Comparison of ENCODE assay signal across 1 cellular context in the genomic region with DNA sequence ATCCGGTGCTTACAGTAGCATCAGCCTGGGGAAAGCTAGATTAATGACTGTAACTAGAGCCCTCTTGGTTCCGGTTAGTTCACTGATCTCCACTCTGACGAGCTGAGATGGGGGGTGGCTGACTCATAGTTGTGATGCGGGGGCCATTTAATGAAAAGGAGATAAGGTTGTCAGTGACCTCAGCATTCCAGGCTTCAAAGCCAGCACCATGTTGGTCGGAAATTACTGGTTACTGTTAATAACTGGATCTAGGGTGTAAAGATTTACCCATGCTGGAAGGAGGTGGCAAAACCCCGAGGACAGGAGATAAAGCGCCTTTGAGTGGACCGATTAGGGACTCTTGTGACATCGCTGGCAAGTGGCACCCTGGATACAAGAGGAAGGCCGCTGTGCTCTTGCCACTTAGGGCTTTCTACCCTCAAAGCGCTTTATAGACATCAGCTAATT.
TF ChIP-seq lines count a peak whose summit lies in the region.

No MANE protein-coding gene starts in this region.

TF ChIP-seq in HEK293, 187 proteins besides CTCF, POLR2A, EP300 and RAD21 (continued from another document and continues in another):
- TF ChIP-seq, protein P1, sequence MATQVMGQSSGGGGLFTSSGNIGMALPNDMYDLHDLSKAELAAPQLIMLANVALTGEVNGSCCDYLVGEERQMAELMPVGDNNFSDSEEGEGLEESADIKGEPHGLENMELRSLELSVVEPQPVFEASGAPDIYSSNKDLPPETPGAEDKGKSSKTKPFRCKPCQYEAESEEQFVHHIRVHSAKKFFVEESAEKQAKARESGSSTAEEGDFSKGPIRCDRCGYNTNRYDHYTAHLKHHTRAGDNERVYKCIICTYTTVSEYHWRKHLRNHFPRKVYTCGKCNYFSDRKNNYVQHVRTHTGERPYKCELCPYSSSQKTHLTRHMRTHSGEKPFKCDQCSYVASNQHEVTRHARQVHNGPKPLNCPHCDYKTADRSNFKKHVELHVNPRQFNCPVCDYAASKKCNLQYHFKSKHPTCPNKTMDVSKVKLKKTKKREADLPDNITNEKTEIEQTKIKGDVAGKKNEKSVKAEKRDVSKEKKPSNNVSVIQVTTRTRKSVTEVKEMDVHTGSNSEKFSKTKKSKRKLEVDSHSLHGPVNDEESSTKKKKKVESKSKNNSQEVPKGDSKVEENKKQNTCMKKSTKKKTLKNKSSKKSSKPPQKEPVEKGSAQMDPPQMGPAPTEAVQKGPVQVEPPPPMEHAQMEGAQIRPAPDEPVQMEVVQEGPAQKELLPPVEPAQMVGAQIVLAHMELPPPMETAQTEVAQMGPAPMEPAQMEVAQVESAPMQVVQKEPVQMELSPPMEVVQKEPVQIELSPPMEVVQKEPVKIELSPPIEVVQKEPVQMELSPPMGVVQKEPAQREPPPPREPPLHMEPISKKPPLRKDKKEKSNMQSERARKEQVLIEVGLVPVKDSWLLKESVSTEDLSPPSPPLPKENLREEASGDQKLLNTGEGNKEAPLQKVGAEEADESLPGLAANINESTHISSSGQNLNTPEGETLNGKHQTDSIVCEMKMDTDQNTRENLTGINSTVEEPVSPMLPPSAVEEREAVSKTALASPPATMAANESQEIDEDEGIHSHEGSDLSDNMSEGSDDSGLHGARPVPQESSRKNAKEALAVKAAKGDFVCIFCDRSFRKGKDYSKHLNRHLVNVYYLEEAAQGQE (tag by site-specific recombination; IDR thresholded peaks at IDR 0.05), result peak; percentile 26
- TF ChIP-seq KLF10 (tag by site-specific recombination; IDR thresholded peaks at IDR 0.05) (peak; percentile 89), ZNF707 (tag by site-specific recombination; IDR thresholded peaks at IDR 0.05) (no peak), ZNF530 (tag by site-specific recombination; IDR thresholded peaks at IDR 0.05; ENCODE audit: low read depth) (no peak), SALL2 (tag by site-specific recombination; IDR thresholded peaks at IDR 0.05; ENCODE audit: borderline replicate concordance) (no peak), ZFP69B (tag by site-specific recombination; IDR thresholded peaks at IDR 0.05) (peak; percentile 62), OVOL3 (tag by site-specific recombination; IDR thresholded peaks at IDR 0.05) (peak; percentile 83; the same call in 1 of the 2 replicates), ZNF335 (tag by site-specific recombination; conservative IDR thresholded peaks at IDR 0.05) (peak; percentile 48; the same call in 1 of the 2 replicates), SP2 (tag by site-specific recombination; IDR thresholded peaks at IDR 0.05) (peak; percentile 20), ZBTB8A (tag by site-specific recombination; IDR thresholded peaks at IDR 0.05) (peak; percentile 52; the same call in 1 of the 2 replicates), ZSCAN30 (tag by site-specific recombination; IDR thresholded peaks at IDR 0.05) (peak; percentile 37; the same call in 1 of the 2 replicates), MZF1 (tag by site-specific recombination; IDR thresholded peaks at IDR 0.05; ENCODE audit: borderline replicate concordance) (0 out of 2 replicates have a peak, but pooled peaks have one; percentile 3), ZIC2 (tag by site-specific recombination; IDR thresholded peaks at IDR 0.05) (peak; percentile 84), ZNF76 (tag by site-specific recombination; IDR thresholded peaks at IDR 0.05; ENCODE audit: borderline replicate concordance, low read depth) (no peak), ZNF37A (tag by site-specific recombination; IDR thresholded peaks at IDR 0.05) (no peak), ZNF140 (tag by site-specific recombination; IDR thresholded peaks at IDR 0.05) (no peak), ZNF2 (tag by site-specific recombination; IDR thresholded peaks at IDR 0.05) (peak; percentile 74; the same call in 1 of the 2 replicates), ZBTB17 (tag by site-specific recombination; IDR thresholded peaks at IDR 0.05) (peak; percentile 92), TRIM28 (IDR thresholded peaks at IDR 0.05; ENCODE audit: borderline replicate concordance, low read length) (peak; percentile 89), HOXA7 (CRISPR knock-in tag; IDR thresholded peaks at IDR 0.05; ENCODE audit: borderline replicate concordance) (no peak), WT1 (tag by site-specific recombination; IDR thresholded peaks at IDR 0.05) (peak; percentile 79), ZNF169 (tag by site-specific recombination; IDR thresholded peaks at IDR 0.05) (no peak), OSR2 (tag by site-specific recombination; IDR thresholded peaks at IDR 0.05) (peak; percentile 98), ZNF785 (tag by site-specific recombination; IDR thresholded peaks at IDR 0.05) (no peak), ZNF658 (tag by site-specific recombination; IDR thresholded peaks at IDR 0.05) (no peak), IKZF3 (tag by site-specific recombination; IDR thresholded peaks at IDR 0.05) (peak; percentile 62; the same call in 1 of the 2 replicates), ZNF621 (tag by site-specific recombination; IDR thresholded peaks at IDR 0.05) (no peak), ZFP3 (tag by site-specific recombination; IDR thresholded peaks at IDR 0.05; ENCODE audit: low read depth) (no peak), ZSCAN23 (tag by site-specific recombination; IDR thresholded peaks at IDR 0.05) (peak; percentile 90), ZNF843 (tag by site-specific recombination; IDR thresholded peaks at IDR 0.05) (peak; percentile 96), ZEB2 (tag by site-specific recombination; IDR thresholded peaks at IDR 0.05) (peak; percentile 99), ZNF423 (tag by site-specific recombination; IDR thresholded peaks at IDR 0.05) (no peak), BCL11B (tag by site-specific recombination; IDR thresholded peaks at IDR 0.05; ENCODE audit: low read depth) (no peak)
- TF ChIP-seq, protein P2, sequence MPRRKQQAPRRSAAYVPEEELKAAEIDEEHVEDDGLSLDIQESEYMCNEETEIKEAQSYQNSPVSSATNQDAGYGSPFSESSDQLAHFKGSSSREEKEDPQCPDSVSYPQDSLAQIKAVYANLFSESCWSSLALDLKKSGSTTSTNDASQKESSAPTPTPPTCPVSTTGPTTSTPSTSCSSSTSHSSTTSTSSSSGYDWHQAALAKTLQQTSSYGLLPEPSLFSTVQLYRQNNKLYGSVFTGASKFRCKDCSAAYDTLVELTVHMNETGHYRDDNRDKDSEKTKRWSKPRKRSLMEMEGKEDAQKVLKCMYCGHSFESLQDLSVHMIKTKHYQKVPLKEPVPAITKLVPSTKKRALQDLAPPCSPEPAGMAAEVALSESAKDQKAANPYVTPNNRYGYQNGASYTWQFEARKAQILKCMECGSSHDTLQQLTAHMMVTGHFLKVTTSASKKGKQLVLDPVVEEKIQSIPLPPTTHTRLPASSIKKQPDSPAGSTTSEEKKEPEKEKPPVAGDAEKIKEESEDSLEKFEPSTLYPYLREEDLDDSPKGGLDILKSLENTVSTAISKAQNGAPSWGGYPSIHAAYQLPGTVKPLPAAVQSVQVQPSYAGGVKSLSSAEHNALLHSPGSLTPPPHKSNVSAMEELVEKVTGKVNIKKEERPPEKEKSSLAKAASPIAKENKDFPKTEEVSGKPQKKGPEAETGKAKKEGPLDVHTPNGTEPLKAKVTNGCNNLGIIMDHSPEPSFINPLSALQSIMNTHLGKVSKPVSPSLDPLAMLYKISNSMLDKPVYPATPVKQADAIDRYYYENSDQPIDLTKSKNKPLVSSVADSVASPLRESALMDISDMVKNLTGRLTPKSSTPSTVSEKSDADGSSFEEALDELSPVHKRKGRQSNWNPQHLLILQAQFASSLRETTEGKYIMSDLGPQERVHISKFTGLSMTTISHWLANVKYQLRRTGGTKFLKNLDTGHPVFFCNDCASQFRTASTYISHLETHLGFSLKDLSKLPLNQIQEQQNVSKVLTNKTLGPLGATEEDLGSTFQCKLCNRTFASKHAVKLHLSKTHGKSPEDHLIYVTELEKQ (tag by site-specific recombination; IDR thresholded peaks at IDR 0.05; ENCODE audit: borderline replicate concordance), result peak; percentile 98; the same call in 1 of the 2 replicates
- TF ChIP-seq, protein P3, sequence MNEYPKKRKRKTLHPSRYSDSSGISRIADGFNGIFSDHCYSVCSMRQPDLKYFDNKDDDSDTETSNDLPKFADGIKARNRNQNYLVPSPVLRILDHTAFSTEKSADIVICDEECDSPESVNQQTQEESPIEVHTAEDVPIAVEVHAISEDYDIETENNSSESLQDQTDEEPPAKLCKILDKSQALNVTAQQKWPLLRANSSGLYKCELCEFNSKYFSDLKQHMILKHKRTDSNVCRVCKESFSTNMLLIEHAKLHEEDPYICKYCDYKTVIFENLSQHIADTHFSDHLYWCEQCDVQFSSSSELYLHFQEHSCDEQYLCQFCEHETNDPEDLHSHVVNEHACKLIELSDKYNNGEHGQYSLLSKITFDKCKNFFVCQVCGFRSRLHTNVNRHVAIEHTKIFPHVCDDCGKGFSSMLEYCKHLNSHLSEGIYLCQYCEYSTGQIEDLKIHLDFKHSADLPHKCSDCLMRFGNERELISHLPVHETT (tag by site-specific recombination; IDR thresholded peaks at IDR 0.05), result peak; percentile 95
- TF ChIP-seq, protein P4, sequence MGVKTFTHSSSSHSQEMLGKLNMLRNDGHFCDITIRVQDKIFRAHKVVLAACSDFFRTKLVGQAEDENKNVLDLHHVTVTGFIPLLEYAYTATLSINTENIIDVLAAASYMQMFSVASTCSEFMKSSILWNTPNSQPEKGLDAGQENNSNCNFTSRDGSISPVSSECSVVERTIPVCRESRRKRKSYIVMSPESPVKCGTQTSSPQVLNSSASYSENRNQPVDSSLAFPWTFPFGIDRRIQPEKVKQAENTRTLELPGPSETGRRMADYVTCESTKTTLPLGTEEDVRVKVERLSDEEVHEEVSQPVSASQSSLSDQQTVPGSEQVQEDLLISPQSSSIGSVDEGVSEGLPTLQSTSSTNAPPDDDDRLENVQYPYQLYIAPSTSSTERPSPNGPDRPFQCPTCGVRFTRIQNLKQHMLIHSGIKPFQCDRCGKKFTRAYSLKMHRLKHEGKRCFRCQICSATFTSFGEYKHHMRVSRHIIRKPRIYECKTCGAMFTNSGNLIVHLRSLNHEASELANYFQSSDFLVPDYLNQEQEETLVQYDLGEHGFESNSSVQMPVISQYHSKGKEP (tag by site-specific recombination; IDR thresholded peaks at IDR 0.05), result 0 out of 2 replicates have a peak, but pooled peaks have one; percentile 66
- TF ChIP-seq, protein P5, sequence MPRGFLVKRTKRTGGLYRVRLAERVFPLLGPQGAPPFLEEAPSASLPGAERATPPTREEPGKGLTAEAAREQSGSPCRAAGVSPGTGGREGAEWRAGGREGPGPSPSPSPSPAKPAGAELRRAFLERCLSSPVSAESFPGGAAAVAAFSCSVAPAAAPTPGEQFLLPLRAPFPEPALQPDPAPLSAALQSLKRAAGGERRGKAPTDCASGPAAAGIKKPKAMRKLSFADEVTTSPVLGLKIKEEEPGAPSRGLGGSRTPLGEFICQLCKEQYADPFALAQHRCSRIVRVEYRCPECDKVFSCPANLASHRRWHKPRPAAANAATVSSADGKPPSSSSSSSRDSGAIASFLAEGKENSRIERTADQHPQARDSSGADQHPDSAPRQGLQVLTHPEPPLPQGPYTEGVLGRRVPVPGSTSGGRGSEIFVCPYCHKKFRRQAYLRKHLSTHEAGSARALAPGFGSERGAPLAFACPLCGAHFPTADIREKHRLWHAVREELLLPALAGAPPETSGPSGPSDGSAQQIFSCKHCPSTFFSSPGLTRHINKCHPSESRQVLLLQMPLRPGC (tag by site-specific recombination; IDR thresholded peaks at IDR 0.05), result peak; percentile 92
- TF ChIP-seq, protein P6, sequence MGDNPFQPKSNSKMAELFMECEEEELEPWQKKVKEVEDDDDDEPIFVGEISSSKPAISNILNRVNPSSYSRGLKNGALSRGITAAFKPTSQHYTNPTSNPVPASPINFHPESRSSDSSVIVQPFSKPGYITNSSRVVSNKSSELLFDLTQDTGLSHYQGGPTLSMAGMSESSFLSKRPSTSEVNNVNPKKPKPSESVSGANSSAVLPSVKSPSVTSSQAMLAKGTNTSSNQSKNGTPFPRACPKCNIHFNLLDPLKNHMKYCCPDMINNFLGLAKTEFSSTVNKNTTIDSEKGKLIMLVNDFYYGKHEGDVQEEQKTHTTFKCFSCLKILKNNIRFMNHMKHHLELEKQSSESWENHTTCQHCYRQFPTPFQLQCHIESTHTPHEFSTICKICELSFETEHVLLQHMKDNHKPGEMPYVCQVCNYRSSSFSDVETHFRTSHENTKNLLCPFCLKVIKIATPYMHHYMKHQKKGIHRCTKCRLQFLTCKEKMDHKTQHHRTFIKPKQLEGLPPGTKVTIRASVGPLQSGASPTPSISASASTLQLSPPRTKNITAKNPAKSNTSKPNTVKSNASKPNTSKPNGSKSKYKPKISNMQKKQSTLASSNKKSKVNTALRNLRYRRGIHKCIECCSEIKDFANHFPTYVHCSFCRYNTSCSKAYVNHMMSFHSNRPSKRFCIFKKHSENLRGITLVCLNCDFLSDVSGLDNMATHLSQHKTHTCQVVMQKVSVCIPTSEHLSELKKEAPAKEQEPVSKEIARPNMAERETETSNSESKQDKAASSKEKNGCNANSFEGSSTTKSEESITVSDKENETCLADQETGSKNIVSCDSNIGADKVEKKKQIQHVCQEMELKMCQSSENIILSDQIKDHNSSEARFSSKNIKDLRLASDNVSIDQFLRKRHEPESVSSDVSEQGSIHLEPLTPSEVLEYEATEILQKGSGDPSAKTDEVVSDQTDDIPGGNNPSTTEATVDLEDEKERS (tag by site-specific recombination; IDR thresholded peaks at IDR 0.05), result peak; percentile 74
- TF ChIP-seq, protein P7, sequence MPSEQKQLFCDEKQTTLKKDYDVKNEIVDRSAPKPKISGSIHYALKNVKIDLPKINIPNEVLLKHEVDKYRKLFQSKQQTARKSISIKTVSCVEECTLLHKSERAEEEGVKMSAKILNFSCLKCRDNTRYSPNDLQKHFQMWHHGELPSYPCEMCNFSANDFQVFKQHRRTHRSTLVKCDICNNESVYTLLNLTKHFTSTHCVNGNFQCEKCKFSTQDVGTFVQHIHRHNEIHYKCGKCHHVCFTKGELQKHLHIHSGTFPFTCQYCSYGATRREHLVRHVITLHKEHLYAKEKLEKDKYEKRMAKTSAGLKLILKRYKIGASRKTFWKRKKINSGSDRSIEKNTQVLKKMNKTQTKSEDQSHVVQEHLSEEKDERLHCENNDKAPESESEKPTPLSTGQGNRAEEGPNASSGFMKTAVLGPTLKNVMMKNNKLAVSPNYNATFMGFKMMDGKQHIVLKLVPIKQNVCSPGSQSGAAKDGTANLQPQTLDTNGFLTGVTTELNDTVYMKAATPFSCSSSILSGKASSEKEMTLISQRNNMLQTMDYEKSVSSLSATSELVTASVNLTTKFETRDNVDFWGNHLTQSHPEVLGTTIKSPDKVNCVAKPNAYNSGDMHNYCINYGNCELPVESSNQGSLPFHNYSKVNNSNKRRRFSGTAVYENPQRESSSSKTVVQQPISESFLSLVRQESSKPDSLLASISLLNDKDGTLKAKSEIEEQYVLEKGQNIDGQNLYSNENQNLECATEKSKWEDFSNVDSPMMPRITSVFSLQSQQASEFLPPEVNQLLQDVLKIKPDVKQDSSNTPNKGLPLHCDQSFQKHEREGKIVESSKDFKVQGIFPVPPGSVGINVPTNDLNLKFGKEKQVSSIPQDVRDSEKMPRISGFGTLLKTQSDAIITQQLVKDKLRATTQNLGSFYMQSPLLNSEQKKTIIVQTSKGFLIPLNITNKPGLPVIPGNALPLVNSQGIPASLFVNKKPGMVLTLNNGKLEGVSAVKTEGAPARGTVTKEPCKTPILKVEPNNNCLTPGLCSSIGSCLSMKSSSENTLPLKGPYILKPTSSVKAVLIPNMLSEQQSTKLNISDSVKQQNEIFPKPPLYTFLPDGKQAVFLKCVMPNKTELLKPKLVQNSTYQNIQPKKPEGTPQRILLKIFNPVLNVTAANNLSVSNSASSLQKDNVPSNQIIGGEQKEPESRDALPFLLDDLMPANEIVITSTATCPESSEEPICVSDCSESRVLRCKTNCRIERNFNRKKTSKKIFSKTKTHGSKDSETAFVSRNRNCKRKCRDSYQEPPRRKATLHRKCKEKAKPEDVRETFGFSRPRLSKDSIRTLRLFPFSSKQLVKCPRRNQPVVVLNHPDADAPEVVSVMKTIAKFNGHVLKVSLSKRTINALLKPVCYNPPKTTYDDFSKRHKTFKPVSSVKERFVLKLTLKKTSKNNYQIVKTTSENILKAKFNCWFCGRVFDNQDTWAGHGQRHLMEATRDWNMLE (tag by site-specific recombination; conservative IDR thresholded peaks at IDR 0.05; ENCODE audit: low read depth), result 0 out of 2 replicates have a peak, but pooled peaks have one; percentile 13
